9 cellular contexts compared by ENCODE assay signal in genomic region chr19:29587518-29587986, GRCh38. TPM values are rescaled to one million over a fixed set of nuclear protein-coding genes. Genes with fewer than 3 reads are reported as not detected.
DNase-seq lines count a peak whose midpoint lies in the region; ATAC-seq and TF ChIP-seq lines count a peak whose summit lies in the region.
"Had no signal": no experiment of that assay in that cellular context is flagged by ENCODE, and none has a peak within 500 bp of the region (broad histone marks: within the 10 kb centered on the region; RNA-seq: fewer than 3 reads in every experiment).

No MANE protein-coding gene starts in this region.

- H3K36me3 ChIP-seq in CD4-positive, CD25-positive, alpha-beta regulatory T cell (ENCODE audit: control insufficient read depth, insufficient read depth, low read length): no peaks in the 10 kb centered on the region
- H3K36me3 ChIP-seq in transverse colon (no peaks in the 10 kb centered on the region), trophoblast cell (ENCODE audit: control insufficient read depth in 1 of 2, insufficient read depth in 2 of 2, low read length in 2 of 2) (no peaks in the 10 kb centered on the region), aorta (ENCODE audit: control insufficient read depth in 1 of 2, insufficient read depth in 2 of 2, low read length in 1 of 2) (no peaks in the 10 kb centered on the region)
- H3K36me3 ChIP-seq: neutrophil had no signal

- no peak overlapping the region for H3K18ac ChIP-seq in trophoblast cell (ENCODE audit: low read length)

- in situ Hi-C loops in transverse colon (cut with MboI; ENCODE audit: low pct_ligation_motif_present in 1 of 4, low pct_unique_long_range_greater_than_20kb in 1 of 4, low sequenced_read_pairs in 3 of 4): no loop called here

- H3K4me2 ChIP-seq in trophoblast cell (ENCODE audit: low read length): no peak overlapping the region

- H3K14ac ChIP-seq in trophoblast cell (ENCODE audit: low read length): no peak overlapping the region

- H3K79me1 ChIP-seq in trophoblast cell (ENCODE audit: low read length): no peaks in the 10 kb centered on the region

- H3K79me2 ChIP-seq in trophoblast cell (ENCODE audit: control insufficient read depth, insufficient read depth, low read length, poor library complexity): no peaks in the 10 kb centered on the region

- TF ChIP-seq CTCF in transverse colon (IDR thresholded peaks at IDR 0.05): no peak

- H3K4ac ChIP-seq in trophoblast cell (ENCODE audit: low read depth, low read length): no peak overlapping the region

- H3K4me1 Mint-ChIP-seq in CD4-positive, CD25-positive, alpha-beta regulatory T cell: peaks cover 0 to 14% (median 10%) of the 10 kb centered on the region in 4 donors
- peaks cover 18% of the 10 kb centered on the region for H3K4me1 Mint-ChIP-seq in central memory CD8-positive, alpha-beta T cell

- peaks cover 0 to 7% (median 0%) of the 10 kb centered on the region in 7 donors for H3K9me3 Mint-ChIP-seq in CD4-positive, CD25-positive, alpha-beta regulatory T cell
- no peaks in the 10 kb centered on the region for H3K9me3 Mint-ChIP-seq in central memory CD8-positive, alpha-beta T cell

- no peak overlapping the region for H3K9ac ChIP-seq in trophoblast cell (ENCODE audit: low read length)

- H3K9me3 ChIP-seq in CD4-positive, CD25-positive, alpha-beta regulatory T cell (ENCODE audit: control insufficient read depth in 2 of 2, low read length in 2 of 2): peaks cover 0 to 3% of the 10 kb centered on the region in 2 experiments
- H3K9me3 ChIP-seq in transverse colon (no peaks in the 10 kb centered on the region), trophoblast cell (ENCODE audit: insufficient read depth, low read depth, low read length) (no peaks in the 10 kb centered on the region), aorta (ENCODE audit: control insufficient read depth, low read length) (peaks cover 5% of the 10 kb centered on the region)
- H3K9me3 ChIP-seq: neutrophil had no signal

- H3K4me3 Mint-ChIP-seq in CD4-positive, CD25-positive, alpha-beta regulatory T cell: no peak overlapping the region
- no peak overlapping the region for H3K4me3 Mint-ChIP-seq in central memory CD8-positive, alpha-beta T cell

- no peak overlapping the region for H3K23ac ChIP-seq in trophoblast cell (ENCODE audit: low read length)

- no peak overlapping the region for H2BK12ac ChIP-seq in trophoblast cell (ENCODE audit: low read length)

- no peak overlapping the region for H2BK120ac ChIP-seq in trophoblast cell (ENCODE audit: insufficient read depth, low read length, poor library complexity)

- H4K91ac ChIP-seq in trophoblast cell (ENCODE audit: low read depth, low read length): no peak overlapping the region

- H4K8ac ChIP-seq in trophoblast cell (ENCODE audit: low read depth, low read length): no peak overlapping the region

- peak overlapping the region; percentile 63 for H3K27ac ChIP-seq in CD4-positive, CD25-positive, alpha-beta regulatory T cell (ENCODE audit: insufficient read depth, low read length, poor library complexity, severe bottlenecking)
- no peak overlapping the region for H3K27ac ChIP-seq in transverse colon
- H3K27ac ChIP-seq in trophoblast cell (ENCODE audit: low read depth, low read length): no peak overlapping the region
- no peak overlapping the region for H3K27ac ChIP-seq in aorta (ENCODE audit: low read depth in 1 of 2, low read length in 2 of 2)
- H3K27ac ChIP-seq: neutrophil had no signal

- peak; percentile 40 to 76 (median 58) for DNase-seq in CD4-positive, CD25-positive, alpha-beta regulatory T cell
- peak; percentile 28 for DNase-seq in SW480 (ENCODE audit: low spot score)
- DNase-seq in central memory CD8-positive, alpha-beta T cell (ENCODE audit: low spot score in 2 of 2): peak in 1 of 2 donors; percentile 73
- DNase-seq in transverse colon: peak; percentile 19
- no peak for DNase-seq in HuH-7 (ENCODE audit: low spot score)
- no peak for DNase-seq in trophoblast cell
- DNase-seq in aorta: no peak

- peaks cover 13% of the 10 kb centered on the region for H3K27me3 Mint-ChIP-seq in CD4-positive, CD25-positive, alpha-beta regulatory T cell
- H3K27me3 Mint-ChIP-seq in central memory CD8-positive, alpha-beta T cell: no peaks in the 10 kb centered on the region

- H2BK5ac ChIP-seq in trophoblast cell (ENCODE audit: low read depth, low read length, poor library complexity): no peak overlapping the region

- peak overlapping the region; percentile 29 to 96 (median 63) for H3K27ac Mint-ChIP-seq in CD4-positive, CD25-positive, alpha-beta regulatory T cell
- H3K27ac Mint-ChIP-seq in central memory CD8-positive, alpha-beta T cell (ENCODE audit: low read depth): peak overlapping the region; percentile 84

- H2AFZ ChIP-seq in trophoblast cell (ENCODE audit: insufficient read depth, low read length, poor library complexity): no peak overlapping the region

- no peaks in the 10 kb centered on the region for H3K4me1 ChIP-seq in CD4-positive, CD25-positive, alpha-beta regulatory T cell (ENCODE audit: control insufficient read depth, insufficient read depth, low read length, poor library complexity, severe bottlenecking)
- H3K4me1 ChIP-seq in transverse colon (no peaks in the 10 kb centered on the region), trophoblast cell (ENCODE audit: control insufficient read depth in 1 of 2, insufficient read depth in 2 of 2, low read length in 2 of 2) (peaks cover 3 to 4% of the 10 kb centered on the region in 2 experiments), aorta (ENCODE audit: control insufficient read depth in 1 of 2, insufficient read depth in 2 of 2, low read length in 2 of 2) (no peaks in the 10 kb centered on the region)

- 35 to 36% methylated on average over 2 of the region's 2 CpGs for WGBS in transverse colon (ENCODE audit: low coverage in 1 of 2), 2 donors
- no CpG with 5 or more reads among the region's 2 CpGs for WGBS in trophoblast cell (ENCODE audit: extremely low coverage, insufficient coverage, insufficient read length)
- 55 to 69% methylated on average over 2 of the region's 2 CpGs for WGBS in aorta, 2 donors

- intact Hi-C loops in transverse colon (cut with DNase I; ENCODE audit: low total_unique reads) (no loop called here), aorta (cut with DNase I) (no loop called here)

- no peak for TF ChIP-seq EP300 in transverse colon (IDR thresholded peaks at IDR 0.05; ENCODE audit: low read depth)

- no peak overlapping the region for H4K12ac ChIP-seq in trophoblast cell (ENCODE audit: low read depth, low read length)

- no peak overlapping the region for H2AK5ac ChIP-seq in trophoblast cell (ENCODE audit: low read length)

- peaks cover 3% of the 10 kb centered on the region for H3K36me3 Mint-ChIP-seq in CD4-positive, CD25-positive, alpha-beta regulatory T cell
- no peaks in the 10 kb centered on the region for H3K36me3 Mint-ChIP-seq in central memory CD8-positive, alpha-beta T cell (ENCODE audit: insufficient read depth)

- H3K27me3 ChIP-seq in CD4-positive, CD25-positive, alpha-beta regulatory T cell (ENCODE audit: control insufficient read depth, insufficient read depth, low read length): peaks cover 6% of the 10 kb centered on the region
- H3K27me3 ChIP-seq in transverse colon (peaks cover 11% of the 10 kb centered on the region), trophoblast cell (ENCODE audit: insufficient read depth, low read length) (no peaks in the 10 kb centered on the region), aorta (ENCODE audit: control insufficient read depth in 1 of 2, insufficient read depth in 2 of 2, low read length in 1 of 2) (no peaks in the 10 kb centered on the region)

- ATAC-seq in CD4-positive, CD25-positive, alpha-beta regulatory T cell (ENCODE audit: low read depth in 2 of 2): peak; percentile 98 to 99
- ATAC-seq in GM21786 (IDR thresholded peaks at IDR 0.05; ENCODE audit: unreplicated experiment): peak; percentile 85
- ATAC-seq in central memory CD8-positive, alpha-beta T cell (replicated peaks; ENCODE audit: extremely low read depth, poor library complexity, severe bottlenecking): peak; percentile 99
- ATAC-seq in aorta (ENCODE audit: low FRiP score): no peak

- no peak overlapping the region for H3K4me3 ChIP-seq in CD4-positive, CD25-positive, alpha-beta regulatory T cell (ENCODE audit: low read depth, low read length)
- H3K4me3 ChIP-seq in transverse colon (no peak overlapping the region), trophoblast cell (ENCODE audit: low read depth, low read length) (no peak overlapping the region), aorta (ENCODE audit: low read length in 2 of 2) (no peak overlapping the region)

- no peak for TF ChIP-seq POLR2A in transverse colon (IDR thresholded peaks at IDR 0.05)

RNA-seq across cellular contexts. Expression of gene POP4, which starts 18.5 kb away (rescaled TPM):
- 64.3 TPM for total RNA-seq in CD4-positive, CD25-positive, alpha-beta regulatory T cell
- 100 to 1,000 TPM; 162 to 202 (median 190) TPM for polyA plus RNA-seq in CD4-positive, CD25-positive, alpha-beta regulatory T cell
- 10 to 100 TPM in 3 of 4 donors, 1 to 10 TPM in 1; 6.4 to 59.7 (median 38.7) TPM for total RNA-seq in transverse colon
- 76.3 and 81.4 TPM in 2 replicates for polyA plus RNA-seq in trophoblast cell (2013)
- 10 to 100 TPM; 34.2 to 39.2 TPM for total RNA-seq in aorta
- polyA plus RNA-seq in aorta: 10 to 100 TPM; 66.1 to 72.5 TPM

Comparison
In these comparisons a context has a peak if more than half of its experiments do, and no peak if none do; other contexts are left out.
1. DNase-seq: peak in CD4-positive, CD25-positive, alpha-beta regulatory T cell (3 of 3), SW480 (single experiment) and transverse colon (single experiment); none in HuH-7 (single experiment), trophoblast cell (0 of 2) and aorta (0 of 2).